In the genomic region with DNA sequence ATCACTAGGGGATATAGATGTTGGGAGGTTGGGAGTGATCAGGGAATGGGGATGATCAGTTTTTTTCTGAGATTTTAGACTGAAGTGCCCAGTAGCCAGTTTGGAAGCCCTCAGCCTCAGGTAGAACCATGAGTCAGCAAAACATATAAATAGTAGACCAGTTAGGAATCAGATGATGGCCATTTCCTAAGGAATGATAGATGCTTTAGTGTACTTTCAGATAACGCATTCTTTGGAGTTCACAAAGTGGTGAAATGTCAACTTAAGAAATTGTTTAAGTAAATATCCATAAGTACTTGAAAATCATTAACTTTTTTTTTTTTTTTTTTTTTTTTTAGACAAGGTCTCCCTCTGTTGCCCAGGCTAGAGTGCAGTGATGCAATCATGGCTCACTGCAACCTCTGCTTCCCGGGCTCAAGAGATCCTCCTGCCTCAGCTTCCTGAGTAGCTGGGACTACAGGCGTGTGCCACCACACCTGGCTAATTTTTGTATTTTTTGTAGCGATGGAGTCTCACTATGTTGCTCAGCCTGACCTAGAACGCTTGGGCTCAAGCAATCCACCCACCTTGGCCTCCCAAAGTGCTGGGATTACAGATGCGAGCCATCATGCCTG, we compare ENCODE assay signal across 1 cellular context. TPM values are rescaled to one million over a fixed set of nuclear protein-coding genes. Genes with fewer than 3 reads are reported as not detected.
"Had no signal": no experiment of that assay in that cellular context is flagged by ENCODE, and none has a peak within 500 bp of the region (broad histone marks: within the 10 kb centered on the region; RNA-seq: fewer than 3 reads in every experiment).

No MANE protein-coding gene starts in this region.

RNA-seq across cellular contexts. Expression of a gene that starts 40.3 kb away (rescaled TPM):
- total RNA-seq: renal cortical epithelial cell had no signal
